Comparison of ENCODE assay signal across 8 cellular contexts in the genomic region with DNA sequence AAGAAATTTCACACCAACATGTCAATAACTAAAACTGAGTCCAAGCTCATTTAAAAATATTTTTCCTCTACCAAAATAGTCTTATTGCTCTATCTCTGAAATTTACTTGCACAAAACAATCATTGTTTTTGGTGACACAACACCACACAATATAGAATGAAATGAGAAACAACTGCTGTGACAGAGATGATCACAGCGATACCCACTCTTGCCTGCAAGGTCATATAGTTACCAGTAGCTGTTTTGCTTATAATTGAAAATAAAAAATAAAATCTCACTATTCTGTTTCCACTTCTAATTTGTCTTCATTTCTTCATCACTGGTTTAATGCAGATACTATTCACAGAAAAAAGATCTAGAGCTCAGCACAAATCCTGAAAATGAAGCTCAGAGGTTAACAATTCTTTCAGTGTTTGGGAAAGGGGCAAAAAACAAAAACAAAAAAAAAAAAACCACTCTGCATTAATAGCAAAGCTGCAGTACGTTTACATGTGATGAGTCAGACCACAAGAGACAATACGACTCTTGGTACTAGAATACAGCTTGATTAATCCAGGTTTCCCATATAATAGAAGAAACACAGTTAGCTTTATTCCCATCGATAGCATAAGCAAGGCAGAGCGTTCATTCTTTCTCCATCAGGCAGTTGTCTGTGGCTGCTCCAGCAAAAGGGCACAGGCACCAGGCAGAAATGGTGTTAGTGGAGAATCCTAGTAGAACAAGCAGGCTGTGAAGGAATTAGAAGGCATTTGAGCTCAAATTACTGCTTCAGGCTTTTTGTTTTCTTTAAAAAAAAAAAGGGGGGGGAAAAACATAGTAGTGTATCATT. TPM values are rescaled to one million over a fixed set of nuclear protein-coding genes. Genes with fewer than 3 reads are reported as not detected.
DNase-seq lines count a peak whose midpoint lies in the region; TF ChIP-seq lines count a peak whose summit lies in the region.

No MANE protein-coding gene starts in this region.

- H3K4me3 ChIP-seq in Jurkat, Clone E6-1 (ENCODE audit: low read length), result peak overlapping the region; percentile 50
- H3K4me3 ChIP-seq in fibroblast of lung (replicated peaks in 1 of 4; ENCODE audit: control extremely low read depth in 1 of 4, insufficient read depth in 1 of 4, low read depth in 3 of 4, low read length in 4 of 4), result peak overlapping the region; percentile 60 to 99 (median 80)

- H3K9ac ChIP-seq in fibroblast of lung (ENCODE audit: insufficient read depth, low read length), result peak overlapping the region; percentile 81

- H2AFZ ChIP-seq in fibroblast of lung (ENCODE audit: low read length), result no peak overlapping the region

- H3K4me2 ChIP-seq in fibroblast of lung (ENCODE audit: extremely low read depth, insufficient read depth, low read length), result peak overlapping the region; percentile 87

- H3K36me3 Mint-ChIP-seq in activated CD4-positive, alpha-beta memory T cell treated with anti-CD3 and anti-CD28 coated beads for 36 hours, result peaks cover 4% of the 10 kb centered on the region
- H3K36me3 Mint-ChIP-seq in nephron (ENCODE audit: low read depth), result peaks cover 8% of the 10 kb centered on the region

- H3K27ac ChIP-seq in fibroblast of lung (ENCODE audit: insufficient read depth, low read length), result peak overlapping the region; percentile 96

- intact Hi-C loops in activated CD4-positive, alpha-beta memory T cell treated with anti-CD3 and anti-CD28 coated beads for 36 hours (cut with micrococcal nuclease), result loop anchor here (1.0 kb wide), 2 partner anchors 22 to 51 kb away; no protein-coding TSS in a partner anchor

- H3K27me3 Mint-ChIP-seq in activated CD4-positive, alpha-beta memory T cell treated with anti-CD3 and anti-CD28 coated beads for 36 hours, result no peaks in the 10 kb centered on the region
- H3K27me3 Mint-ChIP-seq in nephron (ENCODE audit: low read depth), result no peaks in the 10 kb centered on the region

- H3K9me3 ChIP-seq in fibroblast of lung (ENCODE audit: control insufficient read depth, insufficient read depth, low read depth, low read length), result no peaks in the 10 kb centered on the region

- DNase-seq in G401 (ENCODE audit: low spot score) (peak; percentile 85), fibroblast of lung (ENCODE audit: low read depth in 2 of 2) (peak; percentile 68 to 84), NCI-H524 (lab: John Stamatoyannopoulos, UW) (no peak), NCI-H1105 treated with DMSO at 0.1 percent for 48 hours (lab: John Stamatoyannopoulos, UW) (no peak), KG1 (lab: John Stamatoyannopoulos, UW) (no peak)
- no peak for DNase-seq in Jurkat, Clone E6-1 (ENCODE audit: low read depth, low spot score)
- no peak for DNase-seq in activated CD4-positive, alpha-beta memory T cell treated with anti-CD3 and anti-CD28 coated beads for 36 hours

- TF ChIP-seq CTCF in fibroblast of lung (conservative IDR thresholded peaks at IDR 0.05 in 1 of 2, IDR thresholded peaks at IDR 0.05 in 1 of 2; ENCODE audit: low read depth in 1 of 2, low read length in 2 of 2) (no peak), nephron (IDR thresholded peaks at IDR 0.05; ENCODE audit: unreplicated experiment in 3 of 3) (no peak)

- peaks cover 57% of the 10 kb centered on the region for H3K79me2 ChIP-seq in fibroblast of lung (ENCODE audit: control insufficient read depth, insufficient read depth, low read length)

- peaks cover 73% of the 10 kb centered on the region for H3K4me1 Mint-ChIP-seq in activated CD4-positive, alpha-beta memory T cell treated with anti-CD3 and anti-CD28 coated beads for 36 hours (ENCODE audit: low read depth)
- peaks cover 44% of the 10 kb centered on the region for H3K4me1 Mint-ChIP-seq in nephron

- H4K20me1 ChIP-seq in fibroblast of lung (ENCODE audit: control insufficient read depth, extremely low read depth, insufficient read depth, low read length), result no peaks in the 10 kb centered on the region

- H3K27ac Mint-ChIP-seq in activated CD4-positive, alpha-beta memory T cell treated with anti-CD3 and anti-CD28 coated beads for 36 hours, result peak overlapping the region; percentile 91
- peak overlapping the region; percentile 93 to 95 (median 94) for H3K27ac Mint-ChIP-seq in nephron

- CTCF ChIA-PET in activated CD4-positive, alpha-beta memory T cell treated with anti-CD3 and anti-CD28 coated beads for 36 hours (lab: Charles Lee), result interaction anchor here (1.0 to 1.9 kb wide), 4 partner anchors 9 to 166 kb away, joined by 3 to 8 read pairs (median 4); no protein-coding TSS in a partner anchor

- H3K9me3 Mint-ChIP-seq in activated CD4-positive, alpha-beta memory T cell treated with anti-CD3 and anti-CD28 coated beads for 36 hours, result no peaks in the 10 kb centered on the region
- H3K9me3 Mint-ChIP-seq in nephron, result peaks cover 3% of the 10 kb centered on the region

- in situ Hi-C loops in G401 (cut with HindIII; ENCODE audit: low sequenced_read_pairs), result no loop called here

- H3K4me3 Mint-ChIP-seq in activated CD4-positive, alpha-beta memory T cell treated with anti-CD3 and anti-CD28 coated beads for 36 hours, result peak overlapping the region; percentile 62
- H3K4me3 Mint-ChIP-seq in nephron, result peak overlapping the region; percentile 73 to 88 (median 81)

- peaks cover 2% of the 10 kb centered on the region for H3K4me1 ChIP-seq in fibroblast of lung (ENCODE audit: control insufficient read depth, extremely low read depth, insufficient read depth, low read length)

- H3K27me3 ChIP-seq in fibroblast of lung (ENCODE audit: control insufficient read depth, insufficient read depth, low read length), result no peaks in the 10 kb centered on the region

- H3K36me3 ChIP-seq in fibroblast of lung (ENCODE audit: control insufficient read depth, insufficient read depth, low read length), result peaks cover 2% of the 10 kb centered on the region

- POLR2A ChIA-PET in activated CD4-positive, alpha-beta memory T cell treated with anti-CD3 and anti-CD28 coated beads for 36 hours (lab: Charles Lee), result interaction anchor here (0.9 to 1.7 kb wide), 8 partner anchors 9 to 195 kb away, joined by 3 to 8 read pairs (median 4); a partner anchor contains a TSS

RNA-seq across cellular contexts. Expression of a gene that starts 0.8 kb away (rescaled TPM):
- 40.3 and 44.4 TPM in 2 replicates for total RNA-seq in G401 (2014; rRNA removed; shearing (Covaris generic))
- polyA plus RNA-seq in Jurkat, Clone E6-1 (2012; ENCODE audit: insufficient read depth, insufficient read length), result 54.6 TPM
- total RNA-seq in activated CD4-positive, alpha-beta memory T cell treated with anti-CD3 and anti-CD28 coated beads for 36 hours, result 10 to 100 TPM; 31.4 to 34.8 TPM
- total RNA-seq in fibroblast of lung, result 109 and 222 TPM in 2 replicates
- polyA plus RNA-seq in fibroblast of lung, result 62.1 and 82.3 TPM in 2 replicates
- polyA plus RNA-seq in fibroblast of lung (2012), result 39.0 and 50.1 TPM in 2 replicates
- 43.2 and 64.6 TPM in 2 replicates for polyA minus RNA-seq in fibroblast of lung (ENCODE audit: low replicate concordance)

Comparison
In these comparisons a context has a peak if more than half of its experiments do, and no peak if none do; other contexts are left out.
1. DNase-seq: peak in G401 (single experiment) and fibroblast of lung (2 of 2); none in Jurkat, Clone E6-1 (single experiment), activated CD4-positive, alpha-beta memory T cell treated with anti-CD3 and anti-CD28 coated beads for 36 hours (single experiment), NCI-H524 (0 of 2), NCI-H1105 treated with DMSO at 0.1 percent for 48 hours (single experiment) and KG1 (single experiment).